In the genomic region with DNA sequence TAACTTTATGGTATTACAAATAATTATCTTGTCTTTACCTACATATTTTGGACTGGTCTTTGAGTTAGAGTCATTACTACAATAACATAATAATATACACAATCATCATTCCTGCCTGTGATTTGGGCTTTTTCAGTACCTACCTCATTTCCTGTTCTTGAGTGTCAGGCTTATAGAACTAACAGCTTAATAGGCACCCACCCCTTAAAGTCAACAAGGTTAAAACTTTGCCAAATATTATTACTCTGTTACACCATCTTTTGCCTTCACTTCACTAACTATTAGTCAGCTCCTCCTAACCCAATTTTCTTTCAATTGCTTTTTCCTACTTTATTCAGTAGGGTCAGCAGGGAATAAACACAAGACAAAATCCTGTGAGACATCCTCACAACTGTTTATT, we compare ENCODE assay signal across 28 cellular contexts.
"Had no signal": no experiment of that assay in that cellular context is flagged by ENCODE, and none has a peak within 500 bp of the region (broad histone marks: within the 10 kb centered on the region; RNA-seq: fewer than 3 reads in every experiment).

No MANE protein-coding gene starts in this region.

- H3K4me3 ChIP-seq: adrenal gland, breast epithelium, esophagus squamous epithelium, gastroesophageal sphincter, heart right ventricle, hepatocyte had no signal

- H3K4me1 ChIP-seq: adrenal gland, breast epithelium, esophagus squamous epithelium, gastroesophageal sphincter, heart right ventricle had no signal

- H3K36me3 ChIP-seq: adrenal gland, breast epithelium, esophagus squamous epithelium, gastroesophageal sphincter, heart right ventricle had no signal

- H3K27me3 ChIP-seq: adrenal gland, breast epithelium, esophagus squamous epithelium, gastroesophageal sphincter, heart right ventricle, hepatocyte had no signal

- H3K79me2 ChIP-seq: hepatocyte had no signal

- H3K9me3 ChIP-seq: adrenal gland, breast epithelium, esophagus squamous epithelium, gastroesophageal sphincter, heart right ventricle had no signal

- DNase-seq: activated CD4-positive, alpha-beta memory T cell treated with anti-CD3 and anti-CD28 coated beads for 36 hours; activated CD4-positive, alpha-beta T cell treated with anti-CD3 and anti-CD28 coated beads for 36 hours; activated CD4-positive, alpha-beta T cell treated with anti-CD3 and anti-CD28 coated beads, Interleukin-2, amount 10 ng/mL, durations not matched to agents 24 days and 14 days; activated CD4-positive, CD25-positive, alpha-beta regulatory T cell; activated CD4-positive, CD25-positive, alpha-beta regulatory T cell treated with anti-CD3 and anti-CD28 coated beads, Interleukin-2, amount 50 U/mL, for 72 hours; activated CD8-positive, alpha-beta memory T cell treated with anti-CD3 and anti-CD28 coated beads, Interleukin-2, amount 10 ng/mL, durations not matched to agents 7 days and 5 days; activated CD8-positive, alpha-beta memory T cell treated with anti-CD3 and anti-CD28 coated beads, Interleukin-2, amount 50 U/mL, for 4 hours; activated CD8-positive, alpha-beta T cell treated with anti-CD3 and anti-CD28 coated beads, Interleukin-2, amount 10 ng/mL, durations not matched to agents 7 days and 5 days; activated effector memory CD4-positive, alpha-beta T cell treated with anti-CD3 and anti-CD28 coated beads, Interleukin-2, amount 50 U/mL, for 16 hours; activated naive CD4-positive, alpha-beta T cell treated with anti-CD3 and anti-CD28 coated beads for 36 hours; activated naive CD8-positive, alpha-beta T cell treated with anti-CD3 and anti-CD28 coated beads for 36 hours; activated naive CD8-positive, alpha-beta T cell treated with anti-CD3 and anti-CD28 coated beads, Interleukin-2, amount 50 U/mL, for 24 hours; activated T-cell treated with anti-CD3 and anti-CD28 coated beads, Interleukin-2, amount 50 U/mL, for 1 hour; activated T-cell treated with anti-CD3 and anti-CD28 coated beads, Interleukin-2, amount 50 U/mL, for 48 hours; adrenal gland; amygdala; aorta; caudate nucleus; cortex of kidney; dermis blood vessel endothelial cell; effector CD4-positive, alpha-beta T cell; effector memory CD8-positive, alpha-beta T cell; esophagus squamous epithelium; foreskin melanocyte; heart right ventricle had no signal

- H3K27ac ChIP-seq: adrenal gland, breast epithelium, esophagus squamous epithelium, gastroesophageal sphincter, heart right ventricle, hepatocyte had no signal

- ATAC-seq: activated CD4-positive, alpha-beta T cell treated with anti-CD3 and anti-CD28 coated beads for 36 hours; activated CD8-positive, alpha-beta memory T cell treated with anti-CD3 and anti-CD28 coated beads, Interleukin-2, amount 10 ng/mL, durations not matched to agents 7 days and 5 days; activated CD8-positive, alpha-beta T cell treated with anti-CD3 and anti-CD28 coated beads, Interleukin-2, amount 10 ng/mL, durations not matched to agents 7 days and 5 days; activated naive CD8-positive, alpha-beta T cell treated with anti-CD3 and anti-CD28 coated beads, Interleukin-2, amount 50 U/mL, for 24 hours; effector memory CD8-positive, alpha-beta T cell; gastroesophageal sphincter; heart right ventricle had no signal

- H2AFZ ChIP-seq: hepatocyte had no signal

- H3K4me2 ChIP-seq: hepatocyte had no signal
